Comparison of ENCODE assay signal across 27 cellular contexts in the genomic region with DNA sequence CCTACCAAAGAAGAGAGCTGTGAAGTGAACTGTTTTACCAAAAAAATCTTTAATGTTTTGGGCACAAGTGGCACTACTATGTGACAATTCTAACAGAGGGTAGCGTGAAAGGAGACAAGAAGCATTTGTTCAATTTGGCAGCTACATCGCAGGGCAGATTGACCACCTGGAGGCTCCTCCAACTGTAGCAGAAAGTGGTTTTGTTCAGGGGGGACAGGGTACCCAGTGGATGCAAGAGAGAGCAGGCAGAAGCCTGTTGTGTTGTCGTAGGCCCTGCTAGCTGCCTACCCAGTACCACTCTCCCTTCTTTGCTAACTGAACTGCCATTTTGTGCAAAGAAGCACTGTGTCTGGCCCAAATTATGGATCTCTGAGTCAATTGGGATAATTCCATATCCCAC. TPM values are rescaled to one million over a fixed set of nuclear protein-coding genes. Genes with fewer than 3 reads are reported as not detected.
"Had no signal": no experiment of that assay in that cellular context is flagged by ENCODE, and none has a peak within 500 bp of the region (broad histone marks: within the 10 kb centered on the region; RNA-seq: fewer than 3 reads in every experiment).

No MANE protein-coding gene starts in this region.

- H3K9me3 ChIP-seq: esophagus squamous epithelium, gastrocnemius medialis, heart right ventricle, left lung, lower lobe of right lung, mucosa of descending colon had no signal

- H3K27me3 ChIP-seq: gastrocnemius medialis, left lung had no signal

- H3K4me3 Mint-ChIP-seq: dendritic cell treated with granulocyte-macrophage colony-stimulating factor and Interleukin-4, amounts not matched to agents 40 ng/mL and 50 ng/mL, for 4 days; effector memory CD8-positive, alpha-beta T cell; endodermal cell; mesothelial cell of epicardium; naive B cell had no signal

- H3K27ac Mint-ChIP-seq: dendritic cell treated with granulocyte-macrophage colony-stimulating factor and Interleukin-4, amounts not matched to agents 40 ng/mL and 50 ng/mL, for 4 days; effector memory CD8-positive, alpha-beta T cell; endodermal cell; mesothelial cell of epicardium; naive B cell had no signal

- H3K36me3 ChIP-seq: esophagus squamous epithelium, gastrocnemius medialis, heart right ventricle, left lung, lower lobe of right lung had no signal

- FAIRE-seq: endometrium, islet of Langerhans, keratinocyte had no signal

- ATAC-seq: effector memory CD8-positive, alpha-beta T cell; esophagus mucosa; gastrocnemius medialis; heart right ventricle; left cardiac atrium; left lung; left ventricle myocardium superior; lower lobe of right lung; mucosa of descending colon had no signal

- H3K4me1 Mint-ChIP-seq: endodermal cell, naive B cell had no signal

- H3K9me3 Mint-ChIP-seq: dendritic cell treated with granulocyte-macrophage colony-stimulating factor and Interleukin-4, amounts not matched to agents 40 ng/mL and 50 ng/mL, for 4 days; effector memory CD8-positive, alpha-beta T cell; endodermal cell had no signal

- H3K36me3 Mint-ChIP-seq: mesothelial cell of epicardium, naive B cell had no signal

- H3K4me3 ChIP-seq: esophagus squamous epithelium, gastrocnemius medialis, heart right ventricle, left lung, lower lobe of right lung, mucosa of descending colon had no signal

- H3K27ac ChIP-seq: epithelial cell of prostate, esophagus squamous epithelium, gastrocnemius medialis, heart right ventricle, left lung, lower lobe of right lung had no signal

- DNase-seq: cortex of kidney; effector CD8-positive, alpha-beta T cell; effector memory CD8-positive, alpha-beta T cell; endodermal cell; erythroblast; esophagus squamous epithelium; foreskin fibroblast; foreskin melanocyte; gastrocnemius medialis; glutamatergic neuron; heart right ventricle; hippocampal formation; left cardiac atrium; left lung; left ventricle myocardium superior; lower lobe of right lung; mesenchymal stem cell; mucosa of descending colon; naive B cell had no signal

- H3K4me1 ChIP-seq: esophagus squamous epithelium, gastrocnemius medialis, heart right ventricle, left lung, lower lobe of right lung had no signal

RNA-seq across cellular contexts. Expression of a gene that starts 54.8 kb away (rescaled TPM):
- total RNA-seq: myocyte had no signal
- polyA plus RNA-seq: keratinocyte had no signal
